Comparison of ENCODE assay signal across 28 cellular contexts in genomic region chr1:192631749-192632148, GRCh38. TPM values are rescaled to one million over a fixed set of nuclear protein-coding genes. Genes with fewer than 3 reads are reported as not detected.
"Had no signal": no experiment of that assay in that cellular context is flagged by ENCODE, and none has a peak within 500 bp of the region (broad histone marks: within the 10 kb centered on the region; RNA-seq: fewer than 3 reads in every experiment).

No MANE protein-coding gene starts in this region.

- H3K9ac ChIP-seq: neural progenitor cell had no signal

- H3K9me3 ChIP-seq: ascending aorta, breast epithelium, gastroesophageal sphincter, heart left ventricle, psoas muscle, stomach, vagina had no signal

- H3K36me3 Mint-ChIP-seq: activated naive CD4-positive, alpha-beta T cell treated with anti-CD3 and anti-CD28 coated beads, Interleukin-2, amount 50 U/mL, for 24 hours; naive thymus-derived CD4-positive, alpha-beta T cell; neural progenitor cell; stimulated activated effector memory CD8-positive, alpha-beta T cell treated with anti-CD3 and anti-CD28 coated beads, Interleukin-12 subunit alpha, Interleukin-12 subunit beta, amount 100 ng/mL, for 72 hours had no signal

- H3K4me1 ChIP-seq: breast epithelium, gastroesophageal sphincter, psoas muscle, vagina had no signal

- H3K4me1 Mint-ChIP-seq: activated naive CD4-positive, alpha-beta T cell treated with anti-CD3 and anti-CD28 coated beads, Interleukin-2, amount 50 U/mL, for 24 hours; naive thymus-derived CD4-positive, alpha-beta T cell; stimulated activated effector memory CD8-positive, alpha-beta T cell treated with anti-CD3 and anti-CD28 coated beads, Interleukin-12 subunit alpha, Interleukin-12 subunit beta, amount 100 ng/mL, for 72 hours had no signal

- H3K4me3 ChIP-seq: ascending aorta, breast epithelium, gastroesophageal sphincter, heart left ventricle, neural progenitor cell, psoas muscle, skin epidermis, stomach, vagina had no signal

- H3K9me3 Mint-ChIP-seq: activated naive CD4-positive, alpha-beta T cell treated with anti-CD3 and anti-CD28 coated beads, Interleukin-2, amount 50 U/mL, for 24 hours; naive thymus-derived CD4-positive, alpha-beta T cell; neural progenitor cell; stimulated activated effector memory CD8-positive, alpha-beta T cell treated with anti-CD3 and anti-CD28 coated beads, Interleukin-12 subunit alpha, Interleukin-12 subunit beta, amount 100 ng/mL, for 72 hours had no signal

- ATAC-seq: activated CD4-positive, CD25-positive, alpha-beta regulatory T cell treated with anti-CD3 and anti-CD28 coated beads, Interleukin-2, amount 50 U/mL, for 24 hours; gastroesophageal sphincter; heart left ventricle; left ventricle myocardium superior; naive thymus-derived CD4-positive, alpha-beta T cell; psoas muscle; right cardiac atrium; stimulated activated effector memory CD8-positive, alpha-beta T cell treated with anti-CD3 and anti-CD28 coated beads, Interleukin-12 subunit alpha, Interleukin-12 subunit beta, amount 100 ng/mL, for 72 hours had no signal

- H3K27ac ChIP-seq: ascending aorta, breast epithelium, gastroesophageal sphincter, heart left ventricle, neural progenitor cell, psoas muscle, skin epidermis, stomach, vagina had no signal

- H3K27me3 ChIP-seq: ascending aorta, breast epithelium, gastroesophageal sphincter, heart left ventricle, neural progenitor cell, stomach, vagina had no signal

- H3K27ac Mint-ChIP-seq: activated naive CD4-positive, alpha-beta T cell treated with anti-CD3 and anti-CD28 coated beads, Interleukin-2, amount 50 U/mL, for 24 hours; naive thymus-derived CD4-positive, alpha-beta T cell; stimulated activated effector memory CD8-positive, alpha-beta T cell treated with anti-CD3 and anti-CD28 coated beads, Interleukin-12 subunit alpha, Interleukin-12 subunit beta, amount 100 ng/mL, for 72 hours had no signal

- H3K4me3 Mint-ChIP-seq: activated naive CD4-positive, alpha-beta T cell treated with anti-CD3 and anti-CD28 coated beads, Interleukin-2, amount 50 U/mL, for 24 hours; naive thymus-derived CD4-positive, alpha-beta T cell; neural progenitor cell; stimulated activated effector memory CD8-positive, alpha-beta T cell treated with anti-CD3 and anti-CD28 coated beads, Interleukin-12 subunit alpha, Interleukin-12 subunit beta, amount 100 ng/mL, for 72 hours had no signal

- DNase-seq: activated CD4-positive, alpha-beta T cell treated with anti-CD3 and anti-CD28 coated beads, Interleukin-2, amount 50 U/mL, for 1 hour; activated CD8-positive, alpha-beta memory T cell treated with anti-CD3 and anti-CD28 coated beads, Interleukin-2, amount 50 U/mL, for 48 hours; activated effector memory CD4-positive, alpha-beta T cell treated with Interleukin-2 at 50 U/mL for 16 hours; activated T-cell treated with anti-CD3 and anti-CD28 coated beads, Interleukin-2, amount 50 U/mL, for 48 hours; cerebellar nuclear complex; cortex of kidney; heart left ventricle; kidney glomerular epithelial cell; left ventricle myocardium superior; naive thymus-derived CD4-positive, alpha-beta T cell; psoas muscle; right cardiac atrium; stimulated activated CD4-positive, alpha-beta T cell treated with anti-CD3 and anti-CD28 coated beads, Interleukin-15, amount 100 ng/mL, for 24 hours; stimulated activated CD4-positive, alpha-beta T cell treated with anti-CD3 and anti-CD28 coated beads, Interleukin-4, amount 100 ng/mL, for 1 hour; stomach; T1000; trophoblast cell had no signal

- H3K36me3 ChIP-seq: ascending aorta, breast epithelium, gastroesophageal sphincter, heart left ventricle, neural progenitor cell, stomach, vagina had no signal

RNA-seq across cellular contexts. Expression of gene RGS13, which starts 4.2 kb away (rescaled TPM):
- total RNA-seq: ascending aorta, left ventricle myocardium superior, osteocyte, temporal lobe had no signal
- polyA plus RNA-seq: heart left ventricle; naive thymus-derived CD4-positive, alpha-beta T cell had no signal

RNA-seq across cellular contexts. Expression of gene RGS1, which starts 56.2 kb away (rescaled TPM):
- total RNA-seq: osteocyte had no signal
